Comparison of ENCODE assay signal across 15 cellular contexts in the genomic region with DNA sequence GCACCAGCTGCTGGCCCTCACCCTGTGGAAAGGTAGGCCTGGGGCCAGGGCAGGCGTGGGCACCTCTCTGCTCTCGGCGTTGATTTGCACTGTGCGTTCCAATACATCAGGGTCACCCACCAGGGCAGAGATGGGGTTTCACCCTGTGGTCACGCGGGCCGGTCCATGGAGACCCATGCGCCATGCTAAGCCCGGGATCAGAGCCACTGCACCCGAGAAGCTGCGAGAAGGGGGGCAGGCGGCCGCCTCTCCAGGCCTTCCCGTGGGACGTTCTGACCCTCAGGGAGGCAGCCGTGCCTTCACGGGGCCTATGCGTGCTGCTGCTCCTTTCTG. TPM values are rescaled to one million over a fixed set of nuclear protein-coding genes. Genes with fewer than 3 reads are reported as not detected.
DNase-seq lines count a peak whose midpoint lies in the region; ATAC-seq and TF ChIP-seq lines count a peak whose summit lies in the region.
"Had no signal": no experiment of that assay in that cellular context is flagged by ENCODE, and none has a peak within 500 bp of the region (broad histone marks: within the 10 kb centered on the region; RNA-seq: fewer than 3 reads in every experiment).

No MANE protein-coding gene starts in this region.

- POLR2A ChIA-PET in OCI-LY7 (lab: Charles Lee) = no interaction called here

- TF ChIP-seq CTCF in right atrium auricular region (IDR thresholded peaks at IDR 0.05) = no peak
- TF ChIP-seq CTCF in dorsolateral prefrontal cortex (IDR thresholded peaks at IDR 0.05 in 54 of 56, conservative IDR thresholded peaks at IDR 0.05 in 2 of 56; ENCODE audit: low read depth in 1 of 56, partially characterized antibody in 56 of 56) = no peak
- no peak for TF ChIP-seq CTCF in lower lobe of right lung (IDR thresholded peaks at IDR 0.05)
- TF ChIP-seq CTCF in OCI-LY7 (conservative IDR thresholded peaks at IDR 0.05; ENCODE audit: low read length) = no peak

- H2AFZ ChIP-seq in OCI-LY7 (ENCODE audit: low read length) = no peak overlapping the region

- peaks cover 51% of the 10 kb centered on the region for H3K36me3 ChIP-seq in right atrium auricular region
- peaks cover 62% of the 10 kb centered on the region for H3K36me3 ChIP-seq in lower lobe of right lung
- H3K36me3 ChIP-seq in OCI-LY7 (ENCODE audit: insufficient read depth, low read length) = peaks cover 65% of the 10 kb centered on the region

- H3K79me2 ChIP-seq in OCI-LY7 (ENCODE audit: insufficient read depth, low read depth, low read length) = peaks cover 31% of the 10 kb centered on the region; the same call in 1 of the 2 replicates

- BruUV-seq in OCI-LY7 (replicated peaks; lab: Mats Ljungman, UMichigan) = no TSS peak

- CTCF ChIA-PET in OCI-LY7 (lab: Charles Lee; ENCODE audit: unreplicated experiment) = no interaction called here

- peaks cover 0 to 50% of the 10 kb centered on the region in 2 donors for H3K4me1 ChIP-seq in right atrium auricular region
- H3K4me1 ChIP-seq in lower lobe of right lung = no peaks in the 10 kb centered on the region
- H3K4me1 ChIP-seq in OCI-LY7 (ENCODE audit: insufficient read depth, low read length, poor library complexity, severe bottlenecking) = no peaks in the 10 kb centered on the region
- H3K4me1 ChIP-seq: Peyer's patch had no signal

- no peaks in the 10 kb centered on the region for H4K20me1 ChIP-seq in OCI-LY7 (ENCODE audit: insufficient read depth, low read length)

- H3K27ac ChIP-seq in right atrium auricular region = peak overlapping the region in 1 of 2 donors; percentile 51
- peak overlapping the region in 41 of 59 donors; percentile 13 to 84 (median 66) for H3K27ac ChIP-seq in dorsolateral prefrontal cortex
- no peak overlapping the region for H3K27ac ChIP-seq in lower lobe of right lung
- no peak overlapping the region for H3K27ac ChIP-seq in OCI-LY7 (ENCODE audit: low read depth, low read length, poor library complexity, severe bottlenecking)
- H3K27ac ChIP-seq: Peyer's patch had no signal

- H3K9me2 ChIP-seq in OCI-LY7 (ENCODE audit: insufficient read depth, low read length) = no peaks in the 10 kb centered on the region

- H3K9me3 ChIP-seq in right atrium auricular region (no peaks in the 10 kb centered on the region), lower lobe of right lung (no peaks in the 10 kb centered on the region), OCI-LY7 (ENCODE audit: low read length) (no peaks in the 10 kb centered on the region)
- H3K9me3 ChIP-seq: Peyer's patch had no signal

- ATAC-seq in Right ventricle myocardium superior (ENCODE audit: poor library complexity) = no peak
- ATAC-seq in lower lobe of right lung = no peak

- H3K4me2 ChIP-seq in OCI-LY7 (ENCODE audit: low read length) = no peak overlapping the region

- no peaks in the 10 kb centered on the region for H3K27me3 ChIP-seq in right atrium auricular region
- H3K27me3 ChIP-seq in dorsolateral prefrontal cortex = no peaks in the 10 kb centered on the region
- no peaks in the 10 kb centered on the region for H3K27me3 ChIP-seq in lower lobe of right lung (ENCODE audit: low read depth)
- H3K27me3 ChIP-seq: Peyer's patch had no signal

- DNase-seq in Right ventricle myocardium superior (peak; percentile 28), right atrium auricular region (ENCODE audit: low spot score) (no peak), dorsolateral prefrontal cortex (peak in 1 of 10 donors; percentile 38), lower lobe of right lung (peak; percentile 38), T-helper 2 cell (no peak), OCI-LY7 (ENCODE audit: low spot score) (no peak), DMS153 (lab: John Stamatoyannopoulos, UW) (no peak)
- no peak for DNase-seq in activated T-cell treated with anti-CD3 and anti-CD28 coated beads, Interleukin-2, amount 50 U/mL, for 48 hours
- DNase-seq: CD4-positive, alpha-beta T cell; DMS79 treated with DMSO at 0.1 percent for 48 hours; H9; NCI-H1417; NCI-H1930; NCI-H510A treated with DMSO at 0.1 percent for 48 hours; Peyer's patch had no signal

- intact Hi-C loops in Right ventricle myocardium superior (cut with DNase I) (no loop called here), dorsolateral prefrontal cortex (cut with DNase I) (no loop called here), lower lobe of right lung (cut with DNase I) (no loop called here), OCI-LY7 (cut with micrococcal nuclease; ENCODE audit: unreplicated experiment) (no loop called here)

- H3K4me3 ChIP-seq in right atrium auricular region = no peak overlapping the region
- no peak overlapping the region for H3K4me3 ChIP-seq in dorsolateral prefrontal cortex
- no peak overlapping the region for H3K4me3 ChIP-seq in lower lobe of right lung
- no peak overlapping the region for H3K4me3 ChIP-seq in OCI-LY7 (ENCODE audit: low read depth, low read length, poor library complexity, severe bottlenecking)
- H3K4me3 ChIP-seq: Peyer's patch had no signal

RNA-seq across cellular contexts. Expression of a gene that starts 11.1 kb away (rescaled TPM):
- total RNA-seq in Right ventricle myocardium superior (20.6 TPM), right atrium auricular region (10 to 100 TPM; 16.1 to 19.7 TPM), dorsolateral prefrontal cortex (10 to 100 TPM; 25.4 to 54.1 (median 40.7) TPM), lower lobe of right lung (31.7 TPM), OCI-LY7 (2022) (51.1 and 54.5 TPM in 2 replicates)
- total RNA-seq in OCI-LY7 (2014; rRNA removed; shearing (Covaris generic)) = 46.3 and 54.4 TPM in 2 replicates

RNA-seq across cellular contexts. Expression of a gene that starts 55.2 kb away (rescaled TPM):
- total RNA-seq in Right ventricle myocardium superior (177 TPM), right atrium auricular region (10 to 100 TPM; 84.4 to 97.5 TPM), dorsolateral prefrontal cortex (100 to 1,000 TPM; 114 to 221 (median 159) TPM), lower lobe of right lung (111 TPM), OCI-LY7 (2022) (83.4 and 84.2 TPM in 2 replicates)
- 78.5 and 105 TPM in 2 replicates for total RNA-seq in OCI-LY7 (2014; rRNA removed; shearing (Covaris generic))

Comparison
In these comparisons a context has a peak if more than half of its experiments do, and no peak if none do; other contexts are left out.
1. DNase-seq: peak in Right ventricle myocardium superior (single experiment) and lower lobe of right lung (single experiment); none in right atrium auricular region (single experiment), T-helper 2 cell (0 of 5), OCI-LY7 (single experiment), DMS153 (single experiment) and activated T-cell treated with anti-CD3 and anti-CD28 coated beads, Interleukin-2, amount 50 U/mL, for 48 hours (0 of 2).
2. H3K27ac ChIP-seq: peak in dorsolateral prefrontal cortex (41 of 59); none in lower lobe of right lung (single experiment) and OCI-LY7 (single experiment).